Comparison of ENCODE assay signal across 8 cellular contexts in the genomic region with DNA sequence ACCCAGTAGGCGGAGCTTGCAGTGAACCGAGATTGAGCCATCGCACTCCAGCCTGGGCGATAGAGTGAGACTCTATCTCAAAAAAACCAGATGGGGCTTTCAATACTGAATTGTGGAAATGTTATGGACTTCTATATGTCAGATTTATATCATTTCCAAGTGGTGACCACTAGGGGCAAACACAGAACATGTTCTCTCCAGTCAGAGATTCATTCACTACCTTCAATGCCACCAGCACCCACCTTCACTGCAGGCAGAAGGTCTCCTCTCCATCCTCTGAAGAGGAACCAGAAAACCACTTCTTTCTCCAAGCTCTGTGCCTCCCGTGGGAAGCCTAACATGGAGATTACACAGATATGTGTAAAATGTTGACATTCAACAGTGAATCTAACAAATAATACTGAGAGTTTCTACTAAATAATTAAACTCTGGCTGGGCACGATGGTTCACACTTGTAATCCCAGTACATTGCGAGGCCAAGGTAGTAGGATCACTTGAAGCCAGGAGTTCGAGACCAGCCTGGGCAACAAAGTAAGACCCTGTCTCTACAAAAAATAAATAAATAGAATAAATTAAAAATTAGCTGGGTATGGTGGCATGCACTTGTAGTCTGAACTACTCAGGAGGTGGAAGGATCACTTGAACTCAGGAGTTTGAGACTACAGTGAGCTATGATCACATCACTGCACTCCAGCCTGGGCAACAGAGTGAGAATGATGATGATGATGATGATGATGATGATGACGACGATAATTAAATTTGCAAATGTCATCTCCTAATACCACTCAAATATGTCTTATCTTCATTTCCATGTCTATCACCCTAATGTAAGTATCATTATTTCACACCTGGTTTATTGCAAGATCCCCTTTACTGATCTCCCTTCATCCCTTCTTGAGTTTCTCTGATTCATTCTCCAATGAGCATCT.
A peak's percentile ranks its signal among the peaks of the same experiment; 100 is the strongest.
DNase-seq lines count a peak whose midpoint lies in the region; ATAC-seq and TF ChIP-seq lines count a peak whose summit lies in the region.

No MANE protein-coding gene starts in this region.

- no peaks in the 10 kb centered on the region for H3K9me3 Mint-ChIP-seq in glutamatergic neuron (ENCODE audit: unreplicated experiment)

- DNase-seq in NCI-H748 (lab: John Stamatoyannopoulos, UW; ENCODE audit: unreplicated experiment) (peak; percentile 26), NCI-H748 treated with DMSO at 0.1 percent for 48 hours (lab: John Stamatoyannopoulos, UW) (no peak), SK-MEL-5 (ENCODE audit: low read depth, low spot score) (peak; percentile 66), glutamatergic neuron (no peak), uterus (no peak)

- H3K27ac Mint-ChIP-seq in glutamatergic neuron (ENCODE audit: unreplicated experiment) = no peak overlapping the region

- no peaks in the 10 kb centered on the region for H3K36me3 ChIP-seq in uterus

- H3K4me1 Mint-ChIP-seq in glutamatergic neuron (ENCODE audit: low read depth, unreplicated experiment) = no peaks in the 10 kb centered on the region

- H3K4me3 ChIP-seq in uterus = no peak overlapping the region

- H3K36me3 Mint-ChIP-seq in glutamatergic neuron (ENCODE audit: unreplicated experiment) = no peaks in the 10 kb centered on the region

- no peaks in the 10 kb centered on the region for H3K27me3 ChIP-seq in uterus

- in situ Hi-C loops in SK-MEL-5 (cut with HindIII; ENCODE audit: low pct_unique_long_range_greater_than_20kb, low sequenced_read_pairs) = no loop called here

- TF ChIP-seq CTCF in glutamatergic neuron (IDR thresholded peaks at IDR 0.05; ENCODE audit: partially characterized antibody, unreplicated experiment) (peak; percentile 73), uterus (IDR thresholded peaks at IDR 0.05) (no peak)

- H3K4me3 Mint-ChIP-seq in glutamatergic neuron (ENCODE audit: unreplicated experiment) = no peak overlapping the region

- H3K27me3 Mint-ChIP-seq in glutamatergic neuron (ENCODE audit: unreplicated experiment) = peaks cover 3% of the 10 kb centered on the region

- no peaks in the 10 kb centered on the region for H3K4me1 ChIP-seq in uterus

- H3K9me3 ChIP-seq in uterus = no peaks in the 10 kb centered on the region

- intact Hi-C loops in uterus (cut with DNase I; ENCODE audit: low total_unique reads) = no loop called here

- ATAC-seq in HG02759 (IDR thresholded peaks at IDR 0.05; ENCODE audit: unreplicated experiment) (peak; percentile 54), HG03025 (IDR thresholded peaks at IDR 0.05; ENCODE audit: low FRiP score, unreplicated experiment) (no peak), HG02885 (IDR thresholded peaks at IDR 0.05; ENCODE audit: poor library complexity, unreplicated experiment) (no peak)

- no peak for TF ChIP-seq POLR2A in uterus (IDR thresholded peaks at IDR 0.05)

- H3K27ac ChIP-seq in uterus = no peak overlapping the region

Comparison
In these comparisons a context has a peak if more than half of its experiments do, and no peak if none do; other contexts are left out.
1. DNase-seq: peak in NCI-H748 (single experiment) and SK-MEL-5 (single experiment); none in NCI-H748 treated with DMSO at 0.1 percent for 48 hours (single experiment), glutamatergic neuron (single experiment) and uterus (0 of 2).